Comparison of ENCODE assay signal across 8 cellular contexts in the genomic region with DNA sequence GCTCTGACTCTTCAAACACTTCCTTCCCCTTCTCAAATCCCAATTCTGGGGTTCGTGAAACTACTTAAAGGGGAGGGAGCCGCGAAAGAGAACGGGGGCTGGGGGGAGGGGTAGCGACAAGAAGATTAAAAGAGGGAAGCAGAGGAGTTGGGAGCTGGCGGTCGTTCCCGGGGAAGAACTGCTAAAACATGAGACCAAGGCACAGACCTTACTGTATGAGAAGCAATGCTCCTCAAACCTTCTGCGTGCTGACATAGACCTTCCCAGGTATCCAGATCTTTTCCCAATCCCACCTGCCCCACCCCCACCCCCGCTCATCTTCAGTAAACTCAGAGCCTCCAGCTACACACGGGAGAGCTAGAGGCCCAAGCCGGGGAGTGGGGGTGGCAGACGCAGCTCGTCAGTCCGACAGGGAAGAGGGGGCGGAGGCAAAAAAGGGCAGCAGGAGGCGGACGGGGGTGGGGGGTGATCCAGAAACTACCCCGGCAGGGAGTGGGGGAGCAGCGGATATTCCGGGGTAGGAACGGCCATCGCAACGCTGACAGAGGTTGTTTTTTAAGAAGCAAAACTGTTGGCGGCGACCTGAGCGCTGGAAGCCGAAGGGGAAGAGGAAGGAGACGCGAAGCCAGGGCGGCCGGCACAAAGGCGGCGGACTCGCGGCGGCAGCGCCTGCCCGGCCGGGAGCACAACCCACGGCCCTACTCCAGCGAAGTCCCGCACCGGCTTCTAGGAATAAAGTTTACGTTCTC. TPM values are rescaled to one million over a fixed set of nuclear protein-coding genes. Genes with fewer than 3 reads are reported as not detected.
DNase-seq lines count a peak whose midpoint lies in the region; ATAC-seq, FAIRE-seq and TF ChIP-seq lines count a peak whose summit lies in the region.

No MANE protein-coding gene starts in this region.

- H3K9ac ChIP-seq in astrocyte (ENCODE audit: low read length) = peak overlapping the region; percentile 94

- H3K4me3 ChIP-seq in astrocyte (ENCODE audit: insufficient read depth, low read depth, low read length) = peak overlapping the region; percentile 88
- H3K4me3 ChIP-seq in right cardiac atrium (ENCODE audit: low read length) = peak overlapping the region; percentile 83

- no peaks in the 10 kb centered on the region for H3K36me3 Mint-ChIP-seq in astrocyte (ENCODE audit: low read depth, unreplicated experiment)

- under 1% methylated on average over 45 of the region's 45 CpGs for WGBS in right cardiac atrium

- FAIRE-seq in astrocyte (lab: Jason Lieb, UNC) = no peak

- peak overlapping the region; percentile 100 for H3K4me3 Mint-ChIP-seq in astrocyte (ENCODE audit: unreplicated experiment)

- H3K9me3 Mint-ChIP-seq in astrocyte (ENCODE audit: unreplicated experiment) = no peaks in the 10 kb centered on the region

- peaks cover 64% of the 10 kb centered on the region for H3K79me2 ChIP-seq in astrocyte (ENCODE audit: insufficient read depth, low read length)

- peaks cover under 1% of the 10 kb centered on the region for H4K20me1 ChIP-seq in astrocyte (ENCODE audit: insufficient read depth, low read length)

- intact Hi-C loops in right cardiac atrium (cut with DNase I) = loop anchor here in 2 of 4 donors (5.0 to 10.0 kb wide), 2 partner anchors 97 to 99 kb away; partner anchors contain the start of gene MARCHF7 (in 2 of the 2)
- intact Hi-C loops in posterior vena cava (cut with DNase I) = no loop called here

- H3K27me3 ChIP-seq in astrocyte (ENCODE audit: insufficient read depth, low read length) (no peaks in the 10 kb centered on the region), right cardiac atrium (ENCODE audit: control insufficient read depth, insufficient read depth) (no peaks in the 10 kb centered on the region)

- H3K27ac Mint-ChIP-seq in astrocyte (ENCODE audit: unreplicated experiment) = peak overlapping the region; percentile 99

- TF ChIP-seq POLR2A in GM15510 (IDR thresholded peaks at IDR 0.05; ENCODE audit: borderline replicate concordance, extremely low read depth, insufficient read length) = peak; percentile 45

- H2AFZ ChIP-seq in astrocyte (ENCODE audit: low read depth, low read length) = peak overlapping the region; percentile 37

- no peak for TF ChIP-seq CTCF in astrocyte (IDR thresholded peaks at IDR 0.05; ENCODE audit: insufficient read depth, low read depth, low read length)

- H3K4me1 ChIP-seq in astrocyte (ENCODE audit: insufficient read depth, low read length) (peaks cover 8% of the 10 kb centered on the region), right cardiac atrium (ENCODE audit: control insufficient read depth, insufficient read depth, low read length) (no peaks in the 10 kb centered on the region)

- peak; percentile 67 for ATAC-seq in HG02763 (IDR thresholded peaks at IDR 0.05; ENCODE audit: unreplicated experiment)
- peak; percentile 97 to 98 for ATAC-seq in right cardiac atrium

- DNase-seq in NCI-H1436 treated with DMSO at 0.1 percent for 48 hours (lab: John Stamatoyannopoulos, UW) (peak; percentile 54), SW480 (ENCODE audit: low spot score) (peak; percentile 92), astrocyte (ENCODE audit: low read depth) (peak; percentile 88), right cardiac atrium (peak; percentile 93 to 96 (median 95)), posterior vena cava (ENCODE audit: low spot score) (peak; percentile 95)
- DNase-seq in NK-92 treated with Interleukin-12 subunit alpha and Interleukin-12 subunit beta, amount 100 ng/mL, for 24 hours (lab: John Stamatoyannopoulos, UW) = no peak

- peak overlapping the region; percentile 92 for H3K4me2 ChIP-seq in astrocyte (ENCODE audit: low read length)

- no peaks in the 10 kb centered on the region for H3K27me3 Mint-ChIP-seq in astrocyte (ENCODE audit: low read depth, unreplicated experiment)

- H3K9me3 ChIP-seq in astrocyte (ENCODE audit: insufficient read depth, low read depth, low read length) (no peaks in the 10 kb centered on the region), right cardiac atrium (ENCODE audit: control insufficient read depth, low read length) (no peaks in the 10 kb centered on the region)

- no peaks in the 10 kb centered on the region for H3K36me3 ChIP-seq in astrocyte (ENCODE audit: insufficient read depth, low read length)

- peaks cover 12% of the 10 kb centered on the region for H3K4me1 Mint-ChIP-seq in astrocyte (ENCODE audit: low read depth, unreplicated experiment)

- H3K27ac ChIP-seq in astrocyte (ENCODE audit: low read depth, low read length) = peak overlapping the region; percentile 98
- H3K27ac ChIP-seq in right cardiac atrium (ENCODE audit: low read length) = peak overlapping the region; percentile 99

RNA-seq across cellular contexts. Expression of gene BAZ2B, which starts 1.0 kb away (rescaled TPM):
- 60.9 and 69.8 TPM in 2 replicates for total RNA-seq in astrocyte
- total RNA-seq in right cardiac atrium = 10 to 100 TPM; 34.8 to 43.2 (median 41.8) TPM
- 16.1 TPM for polyA plus RNA-seq in right cardiac atrium
- total RNA-seq in posterior vena cava = 10 to 100 TPM; 63.2 to 66.7 TPM
